ENCODE assay signal across 19 cellular contexts in the genomic region with DNA sequence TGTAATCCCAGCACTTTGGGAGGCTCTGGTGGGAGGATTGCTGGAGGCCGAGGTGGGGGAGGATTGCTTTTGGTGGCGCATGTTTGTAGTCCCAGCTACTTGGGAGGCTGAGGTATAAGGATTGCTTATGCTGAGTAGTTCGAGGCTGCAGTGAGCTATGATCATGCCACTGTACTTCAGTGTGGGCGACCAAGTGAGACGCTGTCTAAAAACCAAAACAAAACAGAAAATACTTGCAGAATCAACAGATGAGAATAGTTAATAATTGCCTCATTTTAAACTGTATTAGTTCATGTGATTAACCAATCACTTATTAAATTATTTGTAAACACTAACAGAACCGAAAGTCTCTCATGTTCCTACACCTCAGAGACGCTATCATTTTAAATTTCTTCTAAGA.
DNase-seq lines count a peak whose midpoint lies in the region; ATAC-seq and TF ChIP-seq lines count a peak whose summit lies in the region.
"Had no signal": no experiment of that assay in that cellular context is flagged by ENCODE, and none has a peak within 500 bp of the region (broad histone marks: within the 10 kb centered on the region; RNA-seq: fewer than 3 reads in every experiment).

No MANE protein-coding gene starts in this region.

- no peak overlapping the region for H3K4me3 ChIP-seq in uterus
- H3K4me3 ChIP-seq in Caco-2 (ENCODE audit: low read depth, low read length), result no peak overlapping the region
- H3K4me3 ChIP-seq: skin epidermis had no signal

- ATAC-seq in GM18873 (IDR thresholded peaks at IDR 0.05; ENCODE audit: low FRiP score, unreplicated experiment), result peak; percentile 78
- ATAC-seq in GM21526 (IDR thresholded peaks at IDR 0.05; ENCODE audit: low FRiP score, unreplicated experiment), result peak; percentile 47
- ATAC-seq in HG02981 (IDR thresholded peaks at IDR 0.05; ENCODE audit: unreplicated experiment), result peak; percentile 95
- peak; percentile 65 for ATAC-seq in HG03565 (IDR thresholded peaks at IDR 0.05; ENCODE audit: unreplicated experiment)
- ATAC-seq: activated CD8-positive, alpha-beta memory T cell treated with anti-CD3 and anti-CD28 coated beads, Interleukin-2, amount 10 ng/mL, durations not matched to agents 7 days and 5 days; SK-N-SH treated with all-trans-retinoic acid at 6 μM for 48 hours had no signal

- no peaks in the 10 kb centered on the region for H3K36me3 ChIP-seq in uterus
- H3K36me3 ChIP-seq in Caco-2 (ENCODE audit: control insufficient read depth, insufficient read depth, low read length), result no peaks in the 10 kb centered on the region
- H3K36me3 ChIP-seq: BE2C, brain microvascular endothelial cell had no signal

- peaks cover 2% of the 10 kb centered on the region for H3K27me3 Mint-ChIP-seq in Caco-2 (ENCODE audit: insufficient read depth, unreplicated experiment)
- H3K27me3 Mint-ChIP-seq: activated CD8-positive, alpha-beta memory T cell treated with anti-CD3 and anti-CD28 coated beads, Interleukin-2, amount 10 ng/mL, durations not matched to agents 7 days and 5 days had no signal

- TF ChIP-seq CTCF in uterus (IDR thresholded peaks at IDR 0.05) (no peak), Caco-2 (IDR thresholded peaks at IDR 0.05; ENCODE audit: insufficient read depth in 1 of 2, low read depth in 1 of 2, low read length in 1 of 2, severe bottlenecking in 1 of 2, unreplicated experiment in 1 of 2) (no peak)

- no peaks in the 10 kb centered on the region for H3K36me3 Mint-ChIP-seq in Caco-2 (ENCODE audit: insufficient read depth, unreplicated experiment)

- H3K9me3 Mint-ChIP-seq in Caco-2 (ENCODE audit: unreplicated experiment), result no peaks in the 10 kb centered on the region
- H3K9me3 Mint-ChIP-seq: HFFc6 had no signal

- H3K27ac ChIP-seq in uterus, result no peak overlapping the region
- H3K27ac ChIP-seq: brain microvascular endothelial cell, skin epidermis had no signal

- DNase-seq in effector CD8-positive, alpha-beta T cell (lab: John Stamatoyannopoulos, UW), result no peak
- DNase-seq in NOMO-1 (lab: John Stamatoyannopoulos, UW; ENCODE audit: unreplicated experiment in 2 of 2) (no peak), uterus (no peak), Caco-2 (no peak)
- DNase-seq: activated CD8-positive, alpha-beta memory T cell treated with anti-CD3 and anti-CD28 coated beads, Interleukin-2, amount 10 ng/mL, durations not matched to agents 7 days and 5 days; activated naive CD4-positive, alpha-beta T cell treated with anti-CD3 and anti-CD28 coated beads for 36 hours; BE2C; brain microvascular endothelial cell; DND-41; effector CD4-positive, alpha-beta T cell; foreskin fibroblast; HFFc6; immature natural killer cell had no signal

- POLR2A ChIA-PET in Caco-2 (lab: Charles Lee), result no interaction called here

- H3K9me3 ChIP-seq in uterus (peaks cover 0 to 2% of the 10 kb centered on the region in 2 donors), Caco-2 (no peaks in the 10 kb centered on the region)
- H3K9me3 ChIP-seq: BE2C had no signal

- BruUV-seq in Caco-2 (replicated peaks; lab: Mats Ljungman, UMichigan), result no TSS peak

- H3K4me1 Mint-ChIP-seq in Caco-2 (ENCODE audit: low read depth, unreplicated experiment), result no peaks in the 10 kb centered on the region
- H3K4me1 Mint-ChIP-seq: activated CD8-positive, alpha-beta memory T cell treated with anti-CD3 and anti-CD28 coated beads, Interleukin-2, amount 10 ng/mL, durations not matched to agents 7 days and 5 days; immature natural killer cell had no signal

- H3K27ac Mint-ChIP-seq in Caco-2 (ENCODE audit: unreplicated experiment), result no peak overlapping the region
- H3K27ac Mint-ChIP-seq: activated CD8-positive, alpha-beta memory T cell treated with anti-CD3 and anti-CD28 coated beads, Interleukin-2, amount 10 ng/mL, durations not matched to agents 7 days and 5 days; activated naive CD4-positive, alpha-beta T cell treated with anti-CD3 and anti-CD28 coated beads for 36 hours; HFFc6; immature natural killer cell had no signal

- intact Hi-C loops in uterus (cut with DNase I; ENCODE audit: low total_unique reads) (no loop called here), Caco-2 (cut with micrococcal nuclease; ENCODE audit: unreplicated experiment) (no loop called here)

- CTCF ChIA-PET in Caco-2 (lab: Charles Lee), result no interaction called here

- H3K27me3 ChIP-seq in uterus (no peaks in the 10 kb centered on the region), Caco-2 (replicated peaks; ENCODE audit: control insufficient read depth, insufficient read depth, low read length) (no peaks in the 10 kb centered on the region)
- H3K27me3 ChIP-seq: BE2C, brain microvascular endothelial cell had no signal

- H3K4me1 ChIP-seq in uterus, result no peaks in the 10 kb centered on the region
- H3K4me1 ChIP-seq in Caco-2, result no peaks in the 10 kb centered on the region
- H3K4me1 ChIP-seq: BE2C had no signal

- H3K4me3 Mint-ChIP-seq in Caco-2 (ENCODE audit: unreplicated experiment), result no peak overlapping the region
- H3K4me3 Mint-ChIP-seq: activated CD8-positive, alpha-beta memory T cell treated with anti-CD3 and anti-CD28 coated beads, Interleukin-2, amount 10 ng/mL, durations not matched to agents 7 days and 5 days; activated naive CD4-positive, alpha-beta T cell treated with anti-CD3 and anti-CD28 coated beads for 36 hours; HFFc6; immature natural killer cell had no signal

- no peak for TF ChIP-seq POLR2A in uterus (IDR thresholded peaks at IDR 0.05)
